Comparison of ENCODE assay signal across 25 cellular contexts in genomic region chr3:173473237-173473636, GRCh38.
DNase-seq lines count a peak whose midpoint lies in the region; ATAC-seq, FAIRE-seq and TF ChIP-seq lines count a peak whose summit lies in the region.
"Had no signal": no experiment of that assay in that cellular context is flagged by ENCODE, and none has a peak within 500 bp of the region (broad histone marks: within the 10 kb centered on the region; RNA-seq: fewer than 3 reads in every experiment).

No MANE protein-coding gene starts in this region.

- no peak for TF ChIP-seq EP300 in HepG2 (IDR thresholded peaks at IDR 0.05; ENCODE audit: low read depth in 2 of 2, low read length in 2 of 2)
- no peak for TF ChIP-seq EP300 in HepG2 (CRISPR knock-in tag; IDR thresholded peaks at IDR 0.05; ENCODE audit: borderline replicate concordance)
- TF ChIP-seq EP300 in H1 (IDR thresholded peaks at IDR 0.05; ENCODE audit: borderline replicate concordance in 1 of 2, low read depth in 2 of 2, low read length in 2 of 2) = no peak

- no peak overlapping the region for H2AFZ ChIP-seq in HepG2 (ENCODE audit: low read length)
- H2AFZ ChIP-seq in IMR-90 (replicated peaks; ENCODE audit: low read length, poor library complexity) = no peak overlapping the region
- H2AFZ ChIP-seq in H1 (ENCODE audit: low read length) = no peak overlapping the region

- intact Hi-C loops in HepG2 (cut with micrococcal nuclease; ENCODE audit: unreplicated experiment) (no loop called here), right lobe of liver (cut with DNase I) (no loop called here), IMR-90 (cut with micrococcal nuclease) (no loop called here)

- H3K4me3 ChIP-seq in HepG2 (replicated peaks in 1 of 3; ENCODE audit: insufficient read depth in 1 of 3, low read depth in 2 of 3, low read length in 3 of 3) = no peak overlapping the region
- no peak overlapping the region for H3K4me3 ChIP-seq in right lobe of liver
- no peak overlapping the region for H3K4me3 ChIP-seq in IMR-90 (ENCODE audit: insufficient read depth, low read depth, low read length)
- H3K4me3 ChIP-seq in H1 (ENCODE audit: extremely low read depth in 1 of 4, insufficient read depth in 2 of 4, low read depth in 3 of 4, low read length in 4 of 4) = no peak overlapping the region
- H3K4me3 ChIP-seq: BLaER1, GM12878 had no signal

- no peaks in the 10 kb centered on the region for H3K4me1 ChIP-seq in HepG2 (ENCODE audit: insufficient read depth, low read length)
- no peaks in the 10 kb centered on the region for H3K4me1 ChIP-seq in right lobe of liver
- no peaks in the 10 kb centered on the region for H3K4me1 ChIP-seq in IMR-90 (ENCODE audit: control insufficient read depth, insufficient read depth, low read length)
- no peaks in the 10 kb centered on the region for H3K4me1 ChIP-seq in H1 (replicated peaks in 1 of 4; ENCODE audit: control insufficient read depth in 3 of 4, insufficient read depth in 4 of 4, low read length in 3 of 4)
- H3K4me1 ChIP-seq: BE2C, BLaER1 had no signal

- H2AK5ac ChIP-seq in IMR-90 (ENCODE audit: low read depth, low read length) (no peak overlapping the region), H1 (ENCODE audit: low read depth, low read length) (no peak overlapping the region)

- H3K14ac ChIP-seq in IMR-90 (replicated peaks; ENCODE audit: low read depth, low read length) (no peak overlapping the region), H1 (ENCODE audit: insufficient read length) (no peak overlapping the region)

- no peaks in the 10 kb centered on the region for H4K20me1 ChIP-seq in HepG2 (ENCODE audit: insufficient read depth, low read length)
- no peaks in the 10 kb centered on the region for H4K20me1 ChIP-seq in IMR-90 (ENCODE audit: insufficient read depth, low read length)
- no peaks in the 10 kb centered on the region for H4K20me1 ChIP-seq in H1 (replicated peaks in 1 of 2; ENCODE audit: control insufficient read depth in 1 of 2, insufficient read depth in 2 of 2, low read length in 2 of 2)
- H4K20me1 ChIP-seq: BLaER1 had no signal

- TF ChIP-seq RAD21 in HepG2 (CRISPR knock-in tag; IDR thresholded peaks at IDR 0.05) = no peak
- TF ChIP-seq RAD21 in IMR-90 (IDR thresholded peaks at IDR 0.05; ENCODE audit: low read length) = no peak
- TF ChIP-seq RAD21 in H1 (IDR thresholded peaks at IDR 0.05 in 1 of 2, conservative IDR thresholded peaks at IDR 0.05 in 1 of 2; ENCODE audit: low read depth in 2 of 2, low read length in 2 of 2) = no peak

- H3K9me3 ChIP-seq in HepG2 (ENCODE audit: low read length) (no peaks in the 10 kb centered on the region), right lobe of liver (no peaks in the 10 kb centered on the region), IMR-90 (ENCODE audit: control insufficient read depth, insufficient read depth, low read length) (no peaks in the 10 kb centered on the region), H1 (ENCODE audit: insufficient read depth in 2 of 2, low read depth in 1 of 2, low read length in 1 of 2) (no peaks in the 10 kb centered on the region)
- H3K9me3 ChIP-seq: BE2C, BLaER1 had no signal

- H2BK5ac ChIP-seq in IMR-90 (ENCODE audit: low read depth, low read length, poor library complexity, severe bottlenecking) (no peak overlapping the region), H1 (ENCODE audit: low read depth, low read length) (no peak overlapping the region)

- TF ChIP-seq POLR2A in HepG2 (IDR thresholded peaks at IDR 0.05; ENCODE audit: insufficient read depth in 1 of 2, low read depth in 2 of 2, low read length in 2 of 2) (no peak), right lobe of liver (IDR thresholded peaks at IDR 0.05) (no peak), IMR-90 (IDR thresholded peaks at IDR 0.05; ENCODE audit: low read depth, low read length) (no peak), H1 (IDR thresholded peaks at IDR 0.05; ENCODE audit: control extremely low read depth in 1 of 2, low read depth in 2 of 2, low read length in 2 of 2) (no peak)

- ATAC-seq in HepG2 = no peak
- no peak for ATAC-seq in right lobe of liver
- no peak for ATAC-seq in IMR-90 (ENCODE audit: low read depth)
- ATAC-seq: GM12878 had no signal

- H2BK15ac ChIP-seq in IMR-90 (ENCODE audit: low read depth, low read length) (no peak overlapping the region), H1 (ENCODE audit: low read length) (no peak overlapping the region)

- H3K36me3 ChIP-seq in HepG2 (replicated peaks in 1 of 2; ENCODE audit: control insufficient read depth in 1 of 2, insufficient read depth in 2 of 2, low read length in 2 of 2) = no peaks in the 10 kb centered on the region
- H3K36me3 ChIP-seq in right lobe of liver = no peaks in the 10 kb centered on the region
- no peaks in the 10 kb centered on the region for H3K36me3 ChIP-seq in IMR-90 (ENCODE audit: control insufficient read depth, insufficient read depth, low read length)
- H3K36me3 ChIP-seq in H1 (ENCODE audit: control insufficient read depth in 2 of 4, insufficient read depth in 4 of 4, low read length in 3 of 4) = no peaks in the 10 kb centered on the region
- H3K36me3 ChIP-seq: BE2C, BLaER1 had no signal

- POLR2A ChIA-PET in HepG2 (lab: Yijun Ruan, JAX) (no interaction called here), IMR-90 (lab: Charles Lee; ENCODE audit: unreplicated experiment) (no interaction called here), H1 (lab: Charles Lee; ENCODE audit: partially characterized antibody) (no interaction called here)

- no peaks in the 10 kb centered on the region for H3K9me1 ChIP-seq in IMR-90 (ENCODE audit: insufficient read depth, low read length)

- H3K18ac ChIP-seq in IMR-90 (ENCODE audit: low read depth, low read length) (no peak overlapping the region), H1 (ENCODE audit: extremely low read depth, low read length) (no peak overlapping the region)

- H2AK9ac ChIP-seq in IMR-90 (replicated peaks; ENCODE audit: low read depth, low read length, poor library complexity) = no peak overlapping the region

- BruUV-seq in HepG2 (replicated peaks; lab: Mats Ljungman, UMichigan) (no TSS peak), IMR-90 (replicated peaks; lab: Mats Ljungman, UMichigan) (no TSS peak)

- H4K91ac ChIP-seq in IMR-90 (ENCODE audit: insufficient read depth, low read depth, low read length) = no peak overlapping the region
- no peak overlapping the region for H4K91ac ChIP-seq in H1 (replicated peaks; ENCODE audit: insufficient read length, low read length)

- WGBS in HepG2 (ENCODE audit: low lambda C conversion rate) = 0% methylated on average over 1 of the region's 1 CpG
- WGBS in right lobe of liver (ENCODE audit: insufficient coverage, low coverage, low lambda C conversion rate, missing lambda C conversion rate) = 21% methylated on average over 1 of the region's 1 CpG
- no CpG with 5 or more reads among the region's 1 CpG for WGBS in IMR-90 (ENCODE audit: extremely low coverage in 2 of 2, insufficient read length in 1 of 2), 2 experiments
- 60% methylated on average over 1 of the region's 1 CpG; no CpG with 5 or more reads in 1 of the 2 experiments for WGBS in H1 (ENCODE audit: extremely low coverage in 1 of 2, insufficient coverage in 1 of 2, insufficient read length in 1 of 2, insufficient replicate concordance in 2 of 2, low coverage in 1 of 2, low lambda C conversion rate in 2 of 2, missing lambda C conversion rate in 1 of 2), 2 experiments

- H3K79me2 ChIP-seq in HepG2 (ENCODE audit: insufficient read depth, low read length) (no peaks in the 10 kb centered on the region), H1 (ENCODE audit: control insufficient read depth in 1 of 2, insufficient read depth in 2 of 2, low read length in 2 of 2) (no peaks in the 10 kb centered on the region)

- H3K23ac ChIP-seq in IMR-90 (ENCODE audit: low read depth, low read length) = no peak overlapping the region
- H3K23ac ChIP-seq in H1 (ENCODE audit: insufficient read length) = no peak overlapping the region

- no peak for DNase-seq in HepG2 (ENCODE audit: low spot score)
- DNase-seq in right lobe of liver = no peak
- no peak for DNase-seq in IMR-90
- no peak for DNase-seq in H1 (ENCODE audit: low read depth in 1 of 2, low spot score in 2 of 2)
- DNase-seq in OCI-M1 (lab: John Stamatoyannopoulos, UW) = no peak
- DNase-seq in NCI-H187 treated with DMSO at 0.1 percent for 48 hours (lab: John Stamatoyannopoulos, UW) = no peak
- DNase-seq: ACHN; BE2C; C1 segment of cervical spinal cord; CD4-positive, alpha-beta memory T cell; CD4-positive, CD25-positive, alpha-beta regulatory T cell; CD8-positive, alpha-beta memory T cell; COR-L47; DMS 273 treated with DMSO at 0.1 percent for 48 hours; DMS153; DMS53; DMS79; DND-41; EL; GDM1 had no signal

- no peaks in the 10 kb centered on the region for H3K23me2 ChIP-seq in H1 (ENCODE audit: low read depth, low read length)

- H3K4ac ChIP-seq in IMR-90 (ENCODE audit: low read depth, low read length) (no peak overlapping the region), H1 (replicated peaks; ENCODE audit: insufficient read length, low read depth, low read length) (no peak overlapping the region)

- H4K8ac ChIP-seq in IMR-90 (ENCODE audit: low read depth in 2 of 2, low read length in 2 of 2) (no peak overlapping the region), H1 (ENCODE audit: extremely low read depth, insufficient read depth, low read length) (no peak overlapping the region)

- no peak overlapping the region for H2BK12ac ChIP-seq in H1 (ENCODE audit: low read depth, low read length)

- no peak overlapping the region for H3K27ac ChIP-seq in HepG2 (ENCODE audit: extremely low read length, insufficient read depth, low read length)
- H3K27ac ChIP-seq in right lobe of liver = no peak overlapping the region
- no peak overlapping the region for H3K27ac ChIP-seq in IMR-90 (ENCODE audit: insufficient read depth, low read length)
- no peak overlapping the region for H3K27ac ChIP-seq in H1 (ENCODE audit: low read depth, low read length)
- H3K27ac ChIP-seq: 22Rv1, BLaER1 had no signal

- H2BK120ac ChIP-seq in IMR-90 (ENCODE audit: low read depth, low read length) (no peak overlapping the region), H1 (replicated peaks; ENCODE audit: low read depth, low read length) (no peak overlapping the region)

- no peak for TF ChIP-seq CTCF in HepG2 (CRISPR knock-in tag; IDR thresholded peaks at IDR 0.05)
- TF ChIP-seq CTCF in right lobe of liver (IDR thresholded peaks at IDR 0.05) = no peak
- no peak for TF ChIP-seq CTCF in IMR-90 (conservative IDR thresholded peaks at IDR 0.05; ENCODE audit: low read depth, low read length)
- TF ChIP-seq CTCF in H1 (IDR thresholded peaks at IDR 0.05; ENCODE audit: control extremely low read depth in 1 of 3, insufficient read depth in 1 of 3, low read depth in 1 of 3, low read length in 3 of 3) = no peak

- H3K9ac ChIP-seq in HepG2 (ENCODE audit: insufficient read depth, low read depth, low read length) (no peak overlapping the region), IMR-90 (ENCODE audit: low read depth, low read length) (no peak overlapping the region), H1 (replicated peaks in 1 of 4; ENCODE audit: extremely low read depth in 1 of 4, low read depth in 3 of 4, low read length in 3 of 4) (no peak overlapping the region)
- H3K9ac ChIP-seq: BLaER1 had no signal

- dilution Hi-C loops in IMR-90 (cut with HindIII; ENCODE audit: low sequenced_read_pairs, unreplicated experiment) = no loop called here

- H3K27me3 ChIP-seq in HepG2 (ENCODE audit: control insufficient read depth in 1 of 2, insufficient read depth in 2 of 2, low read length in 2 of 2) (no peaks in the 10 kb centered on the region), right lobe of liver (no peaks in the 10 kb centered on the region), IMR-90 (ENCODE audit: control insufficient read depth, insufficient read depth, low read length) (no peaks in the 10 kb centered on the region), H1 (replicated peaks in 1 of 4; ENCODE audit: control insufficient read depth in 3 of 4, extremely low read depth in 1 of 4, insufficient read depth in 3 of 4, low read length in 3 of 4) (no peaks in the 10 kb centered on the region)
- H3K27me3 ChIP-seq: BE2C, BLaER1 had no signal

- FAIRE-seq in HepG2 (lab: Jason Lieb, UNC) (no peak), H1 (lab: Jason Lieb, UNC) (no peak)
- FAIRE-seq: GM12878, GM12892, GM18507 had no signal

- H3K56ac ChIP-seq in IMR-90 (ENCODE audit: extremely low read depth, insufficient read depth, low read length) (no peak overlapping the region), H1 (replicated peaks; ENCODE audit: insufficient read length, low read depth, low read length) (no peak overlapping the region)

- no peak overlapping the region for H3K4me2 ChIP-seq in HepG2 (ENCODE audit: low read depth, low read length)
- no peak overlapping the region for H3K4me2 ChIP-seq in IMR-90 (ENCODE audit: low read depth, low read length)
- H3K4me2 ChIP-seq in H1 (ENCODE audit: insufficient read depth in 1 of 2, low read depth in 2 of 2, low read length in 2 of 2) = no peak overlapping the region
- H3K4me2 ChIP-seq: BLaER1 had no signal

- in situ Hi-C loops in HepG2 (cut with HindIII; ENCODE audit: extremely low pct_ligation_motif_present, low pct_unique_long_range_greater_than_20kb) (no loop called here), IMR-90 (cut with MboI; ENCODE audit: low sequenced_read_pairs) (no loop called here)

- H3K79me1 ChIP-seq in IMR-90 (ENCODE audit: low read depth in 1 of 2, low read length in 2 of 2) (no peaks in the 10 kb centered on the region), H1 (ENCODE audit: low read depth, low read length) (no peaks in the 10 kb centered on the region)

- H2BK20ac ChIP-seq in IMR-90 (ENCODE audit: low read depth, low read length) (no peak overlapping the region), H1 (ENCODE audit: low read length) (no peak overlapping the region)

- CTCF ChIA-PET in HepG2 (lab: Yijun Ruan, JAX; ENCODE audit: low intra/inter-chr PET ratio, low total read pairs) = no interaction called here
- CTCF ChIA-PET in IMR-90 (lab: Yijun Ruan, JAX) = no interaction called here
- CTCF ChIA-PET in H1 (lab: Charles Lee; ENCODE audit: partially characterized antibody) = interaction anchor here (0.6 kb wide), 1 partner anchor 569 kb away, joined by 4 read pairs; no protein-coding TSS in a partner anchor

- H4K5ac ChIP-seq in IMR-90 (ENCODE audit: low read depth, low read length) = no peak overlapping the region
- H4K5ac ChIP-seq in H1 (ENCODE audit: insufficient read length, low read depth, low read length) = no peak overlapping the region

Comparison
In these comparisons a context has a peak if more than half of its experiments do, and no peak if none do; other contexts are left out.
1. Of the 41 proteins assayed by ChIP-seq in both HepG2 and H1: peak only in HepG2: none; only in H1: none; in both: MAFK; in neither: 40.